In genomic region chr7:128004623-128005022, GRCh38 we compare ENCODE assay signal across 17 cellular contexts. TPM values are rescaled to one million over a fixed set of nuclear protein-coding genes. Genes with fewer than 3 reads are reported as not detected.
"Had no signal": no experiment of that assay in that cellular context is flagged by ENCODE, and none has a peak within 500 bp of the region (broad histone marks: within the 10 kb centered on the region; RNA-seq: fewer than 3 reads in every experiment).

No MANE protein-coding gene starts in this region.

- H3K9me3 ChIP-seq: left lung, prostate gland, suprapubic skin, upper lobe of left lung had no signal

- H3K36me3 ChIP-seq: prostate gland, suprapubic skin had no signal

- H3K4me3 ChIP-seq: left lung, prostate gland, smooth muscle cell, suprapubic skin, upper lobe of left lung had no signal

- H3K4me1 ChIP-seq: prostate gland, suprapubic skin had no signal

- H3K27me3 ChIP-seq: left lung, suprapubic skin, upper lobe of left lung had no signal

- DNase-seq: activated CD4-positive, alpha-beta T cell treated with anti-CD3 and anti-CD28 coated beads, Interleukin-2, amount 50 U/mL, for 4 hours; activated naive CD4-positive, alpha-beta T cell; activated naive CD8-positive, alpha-beta T cell treated with anti-CD3 and anti-CD28 coated beads, Interleukin-2, amount 50 U/mL, for 24 hours; activated T-cell treated with anti-CD3 and anti-CD28 coated beads for 4 hours; aorta; effector memory CD8-positive, alpha-beta T cell; hippocampal formation; left lung; nucleus accumbens; right cardiac atrium; stimulated activated CD4-positive, alpha-beta T cell treated with anti-CD3 and anti-CD28 coated beads, Interleukin-4, amount 100 ng/mL, for 4 hours; stimulated activated CD8-positive, alpha-beta memory T cell treated with anti-CD3 and anti-CD28 coated beads, Interleukin-4, amount 100 ng/mL, for 48 hours; stimulated activated naive CD4-positive, alpha-beta T cell treated with Interleukin-2 at 50 U/mL for 16 hours; upper lobe of left lung had no signal

- H3K27ac ChIP-seq: prostate gland, suprapubic skin, upper lobe of left lung had no signal

RNA-seq across cellular contexts. Expression of gene LRRC4, which starts 26.6 kb away (rescaled TPM):
- total RNA-seq: smooth muscle cell had no signal
- polyA plus RNA-seq: smooth muscle cell had no signal
